8 cellular contexts compared by ENCODE assay signal in the genomic region with DNA sequence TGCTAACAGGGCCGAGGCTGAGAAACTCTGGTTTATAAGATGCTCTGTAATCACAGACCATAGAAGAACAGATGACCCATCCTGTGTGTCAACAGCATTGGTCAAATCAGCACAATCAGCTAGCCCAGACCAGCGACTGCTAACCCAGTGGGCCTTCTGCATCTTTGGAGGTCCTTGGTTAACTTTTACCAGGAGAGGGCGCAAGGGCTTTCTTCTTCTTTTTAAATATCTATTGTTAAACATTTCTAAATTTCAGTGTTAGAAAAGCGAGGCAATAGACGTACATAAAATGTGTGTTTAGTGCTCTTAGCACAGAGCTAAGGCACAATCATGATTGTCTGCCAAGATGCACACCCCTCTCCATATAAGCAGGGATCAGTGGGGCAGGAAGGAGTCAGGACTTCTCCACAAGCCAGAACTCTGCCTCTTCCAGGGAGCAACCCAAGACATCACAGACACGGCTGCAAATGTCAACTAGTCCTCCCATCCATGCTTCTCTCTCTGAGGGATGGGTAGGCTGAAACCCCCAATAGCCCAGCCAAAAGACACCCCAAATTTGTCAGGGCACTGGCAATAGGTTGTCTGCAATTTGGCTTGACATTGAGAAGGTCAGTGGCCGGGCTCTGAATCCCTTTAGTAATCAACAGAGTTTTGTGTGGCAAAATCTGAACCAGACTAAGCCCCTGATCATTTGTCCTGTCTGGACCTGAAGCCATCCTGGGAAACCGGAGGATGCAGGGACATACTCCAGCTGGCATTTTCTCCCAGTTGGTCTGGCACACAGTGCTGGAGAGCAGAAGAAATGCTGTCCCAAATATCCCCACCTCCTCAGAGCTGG.
DNase-seq lines count a peak whose midpoint lies in the region; ATAC-seq and TF ChIP-seq lines count a peak whose summit lies in the region.

No MANE protein-coding gene starts in this region.

- TF ChIP-seq CTCF in PC-3 (conservative IDR thresholded peaks at IDR 0.05; ENCODE audit: low read depth, low read length) (peak; percentile 77), prostate gland (IDR thresholded peaks at IDR 0.05) (peak; percentile 51 to 72 (median 68))

- H3K9me3 ChIP-seq in PC-3 (ENCODE audit: low read length) (no peaks in the 10 kb centered on the region), prostate gland (no peaks in the 10 kb centered on the region)

- H3K27ac ChIP-seq in PC-3 (ENCODE audit: low read length) (no peak overlapping the region), prostate gland (peak overlapping the region in 1 of 2 donors; percentile 42)

- H3K9me3 Mint-ChIP-seq in activated naive CD4-positive, alpha-beta T cell treated with anti-CD3 and anti-CD28 coated beads for 36 hours: no peaks in the 10 kb centered on the region

- H3K36me3 ChIP-seq in PC-3 (ENCODE audit: low read depth, low read length) (no peaks in the 10 kb centered on the region), prostate gland (no peaks in the 10 kb centered on the region)

- H3K79me2 ChIP-seq in PC-3 (ENCODE audit: low read length): no peaks in the 10 kb centered on the region

- 20% methylated on average over 8 of the region's 8 CpGs for WGBS in prostate gland

- no peaks in the 10 kb centered on the region for H3K9me2 ChIP-seq in PC-3 (replicated peaks; ENCODE audit: low read length)

- H3K4me1 ChIP-seq in PC-3 (ENCODE audit: insufficient read depth, low read length): no peaks in the 10 kb centered on the region
- H3K4me1 ChIP-seq in prostate gland (replicated peaks): peaks cover 12% of the 10 kb centered on the region

- H3K4me2 ChIP-seq in PC-3 (ENCODE audit: low read length): no peak overlapping the region

- peak overlapping the region; percentile 75 for H3K27ac Mint-ChIP-seq in activated naive CD4-positive, alpha-beta T cell treated with anti-CD3 and anti-CD28 coated beads for 36 hours

- H3K4me3 ChIP-seq in PC-3 (ENCODE audit: low read length) (no peak overlapping the region), prostate gland (no peak overlapping the region)

- H3F3A ChIP-seq in PC-3 (ENCODE audit: low read length, unreplicated experiment): no peaks in the 10 kb centered on the region

- no peak overlapping the region for H2AFZ ChIP-seq in PC-3 (ENCODE audit: low read length)

- H3K4me1 Mint-ChIP-seq in activated naive CD4-positive, alpha-beta T cell treated with anti-CD3 and anti-CD28 coated beads for 36 hours (ENCODE audit: low read depth): peaks cover 37% of the 10 kb centered on the region

- ATAC-seq in HG02938 (IDR thresholded peaks at IDR 0.05; ENCODE audit: unreplicated experiment) (peak; percentile 53), PC-3 (peak; percentile 62), HG03280 (IDR thresholded peaks at IDR 0.05; ENCODE audit: unreplicated experiment) (no peak), GM21619 (IDR thresholded peaks at IDR 0.05; ENCODE audit: unreplicated experiment) (no peak)

- H3K27me3 ChIP-seq in PC-3 (ENCODE audit: low read length) (peaks cover 8% of the 10 kb centered on the region; the same call in 1 of the 2 replicates), prostate gland (replicated peaks; ENCODE audit: insufficient read depth) (no peaks in the 10 kb centered on the region)

- H3K27me3 Mint-ChIP-seq in activated naive CD4-positive, alpha-beta T cell treated with anti-CD3 and anti-CD28 coated beads for 36 hours (ENCODE audit: low read depth): no peaks in the 10 kb centered on the region

- H4K20me1 ChIP-seq in PC-3 (ENCODE audit: low read length): no peaks in the 10 kb centered on the region

- no peak overlapping the region for H3K9ac ChIP-seq in PC-3 (ENCODE audit: low read length)

- DNase-seq in EH (ENCODE audit: low read depth) (peak; percentile 63), PC-3 (peak; percentile 69), glomerular endothelial cell (ENCODE audit: extremely low read depth, low read depth, low spot score) (peak; percentile 29), prostate gland (ENCODE audit: low spot score) (peak; percentile 68)
- DNase-seq in activated naive CD4-positive, alpha-beta T cell treated with anti-CD3 and anti-CD28 coated beads for 36 hours: peak; percentile 79

- intact Hi-C loops in PC-3 (cut with micrococcal nuclease): loop anchor here (1.0 kb wide), 1 partner anchor 192 kb away; no protein-coding TSS in a partner anchor
- intact Hi-C loops in activated naive CD4-positive, alpha-beta T cell treated with anti-CD3 and anti-CD28 coated beads for 36 hours (cut with micrococcal nuclease): loop anchor here (1.0 to 2.0 kb wide), 5 partner anchors 24 to 307 kb away; no protein-coding TSS in a partner anchor
- intact Hi-C loops in prostate gland (cut with DNase I): loop anchor here (1.0 to 2.0 kb wide), 2 partner anchors 131 to 191 kb away; no protein-coding TSS in a partner anchor

- CTCF ChIA-PET in PC-3 (lab: Charles Lee): no interaction called here
- CTCF ChIA-PET in activated naive CD4-positive, alpha-beta T cell treated with anti-CD3 and anti-CD28 coated beads for 36 hours (lab: Charles Lee): interaction anchor here (0.6 to 6.0 kb wide), 26 partner anchors 10 to 307 kb away, joined by 3 to 54 read pairs (median 5); partner anchors contain the start of gene BCL2

- H3K4me3 Mint-ChIP-seq in activated naive CD4-positive, alpha-beta T cell treated with anti-CD3 and anti-CD28 coated beads for 36 hours: no peak overlapping the region

- peaks cover 15% of the 10 kb centered on the region for H3K36me3 Mint-ChIP-seq in activated naive CD4-positive, alpha-beta T cell treated with anti-CD3 and anti-CD28 coated beads for 36 hours (ENCODE audit: low read depth)

- TF ChIP-seq POLR2A in prostate gland (IDR thresholded peaks at IDR 0.05): no peak

- BruUV-seq in PC-3 (replicated peaks; lab: Mats Ljungman, UMichigan): no TSS peak

- POLR2A ChIA-PET in PC-3 (lab: Charles Lee; ENCODE audit: unreplicated experiment): no interaction called here

Comparison
In these comparisons a context has a peak if more than half of its experiments do, and no peak if none do; other contexts are left out.
1. DNase-seq: peak in every context shown above with its lines; median percentile 79 in activated naive CD4-positive, alpha-beta T cell treated with anti-CD3 and anti-CD28 coated beads for 36 hours; 69 in PC-3; 68 in prostate gland; 63 in EH; 29 in glomerular endothelial cell.
2. ATAC-seq: peak in HG02938 (single experiment) and PC-3 (single experiment); none in HG03280 (single experiment) and GM21619 (single experiment).